2 cellular contexts compared by ENCODE assay signal in the genomic region with DNA sequence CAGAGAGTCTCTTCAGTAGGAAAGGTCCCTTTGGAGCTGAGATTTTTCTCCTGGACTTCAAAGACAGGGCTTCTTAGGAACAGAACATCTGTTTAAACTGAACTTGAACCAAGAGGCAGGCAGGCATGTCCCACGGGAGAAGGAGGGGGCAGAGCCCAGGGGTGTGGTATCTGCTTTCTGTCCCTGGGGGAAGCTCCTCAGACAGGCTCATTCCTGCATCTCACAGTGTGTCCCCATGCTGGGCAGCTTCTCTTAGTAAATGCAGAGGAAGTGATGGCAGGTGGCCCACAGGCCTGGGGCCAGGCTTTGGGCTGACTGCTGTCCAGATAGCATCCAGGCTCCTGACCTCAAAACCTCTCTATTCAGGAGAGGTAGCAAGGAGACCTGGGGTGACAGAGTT.
A peak's percentile ranks its signal among the peaks of the same experiment; 100 is the strongest.
TF ChIP-seq lines count a peak whose summit lies in the region.

No MANE protein-coding gene starts in this region.

TF ChIP-seq in SK-N-SH treated with all-trans-retinoic acid at 6 μM for 48 hours, 23 proteins besides CTCF, POLR2A, EP300 and RAD21 (continued from another document):
- 0 out of 2 replicates have a peak, but pooled peaks have one; percentile 10 for TF ChIP-seq TSHZ2 (CRISPR knock-in tag; IDR thresholded peaks at IDR 0.05)
- TF ChIP-seq CREB5 (CRISPR knock-in tag; IDR thresholded peaks at IDR 0.05; ENCODE audit: low read depth): no peak
- TF ChIP-seq, protein P1, sequence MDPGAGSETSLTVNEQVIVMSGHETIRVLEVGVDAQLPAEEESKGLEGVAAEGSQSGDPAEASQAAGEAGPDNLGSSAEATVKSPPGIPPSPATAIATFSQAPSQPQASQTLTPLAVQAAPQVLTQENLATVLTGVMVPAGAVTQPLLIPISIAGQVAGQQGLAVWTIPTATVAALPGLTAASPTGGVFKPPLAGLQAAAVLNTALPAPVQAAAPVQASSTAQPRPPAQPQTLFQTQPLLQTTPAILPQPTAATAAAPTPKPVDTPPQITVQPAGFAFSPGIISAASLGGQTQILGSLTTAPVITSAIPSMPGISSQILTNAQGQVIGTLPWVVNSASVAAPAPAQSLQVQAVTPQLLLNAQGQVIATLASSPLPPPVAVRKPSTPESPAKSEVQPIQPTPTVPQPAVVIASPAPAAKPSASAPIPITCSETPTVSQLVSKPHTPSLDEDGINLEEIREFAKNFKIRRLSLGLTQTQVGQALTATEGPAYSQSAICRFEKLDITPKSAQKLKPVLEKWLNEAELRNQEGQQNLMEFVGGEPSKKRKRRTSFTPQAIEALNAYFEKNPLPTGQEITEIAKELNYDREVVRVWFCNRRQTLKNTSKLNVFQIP (CRISPR knock-in tag; IDR thresholded peaks at IDR 0.05; ENCODE audit: borderline replicate concordance, low read depth): no peak
- no peak for TF ChIP-seq ISL1 (CRISPR knock-in tag; IDR thresholded peaks at IDR 0.05)
- TF ChIP-seq TCF4 (CRISPR knock-in tag; IDR thresholded peaks at IDR 0.05; ENCODE audit: borderline replicate concordance): no peak; the same call in 1 of the 2 replicates
- TF ChIP-seq SNAI2 (CRISPR knock-in tag; IDR thresholded peaks at IDR 0.05): no peak
- TF ChIP-seq TOX (CRISPR knock-in tag; IDR thresholded peaks at IDR 0.05; ENCODE audit: borderline replicate concordance): no peak
TF ChIP-seq in SK-N-SH treated with all-trans-retinoic acid at 6 μM for 48 hours: peak in this region for 1.

TF ChIP-seq in SK-N-SH, 30 proteins besides CTCF, POLR2A, EP300 and RAD21 (continued from another document):
- no peak for TF ChIP-seq TEAD4 (IDR thresholded peaks at IDR 0.05; ENCODE audit: borderline replicate concordance, insufficient read depth)
- no peak for TF ChIP-seq RFX5 (IDR thresholded peaks at IDR 0.05; ENCODE audit: low read length)
- TF ChIP-seq RCOR1 (IDR thresholded peaks at IDR 0.05; ENCODE audit: low read length): no peak; the same call in 1 of the 2 replicates
- no peak for TF ChIP-seq IRF3 (IDR thresholded peaks at IDR 0.05; ENCODE audit: low read depth, low read length)
- no peak for TF ChIP-seq MXI1 (IDR thresholded peaks at IDR 0.05; ENCODE audit: low read depth, low read length)
- no peak for TF ChIP-seq TAF1 (IDR thresholded peaks at IDR 0.05; ENCODE audit: borderline replicate concordance, low read depth, low read length)
- no peak for TF ChIP-seq PBX3 (IDR thresholded peaks at IDR 0.05)
